In genomic region chr19:8332976-8333770, GRCh38 we compare ENCODE assay signal across 10 cellular contexts. TPM values are rescaled to one million over a fixed set of nuclear protein-coding genes. Genes with fewer than 3 reads are reported as not detected.
DNase-seq lines count a peak whose midpoint lies in the region; ATAC-seq and TF ChIP-seq lines count a peak whose summit lies in the region.
"Had no signal": no experiment of that assay in that cellular context is flagged by ENCODE, and none has a peak within 500 bp of the region (broad histone marks: within the 10 kb centered on the region; RNA-seq: fewer than 3 reads in every experiment).

No MANE protein-coding gene starts in this region.

- CTCF ChIA-PET in PC-3 (lab: Charles Lee) = no interaction called here

- intact Hi-C loops in PC-3 (cut with micrococcal nuclease) = no loop called here

- peaks cover 16% of the 10 kb centered on the region; the same call in 1 of the 2 replicates for H4K20me1 ChIP-seq in BLaER1
- H4K20me1 ChIP-seq in PC-3 (ENCODE audit: low read length) = no peaks in the 10 kb centered on the region

- H3K79me2 ChIP-seq in PC-3 (ENCODE audit: low read length) = no peaks in the 10 kb centered on the region

- TF ChIP-seq CTCF in PC-3 (conservative IDR thresholded peaks at IDR 0.05; ENCODE audit: low read depth, low read length) (no peak), coronary artery (IDR thresholded peaks at IDR 0.05) (no peak)

- H3K27ac ChIP-seq in BLaER1 = no peak overlapping the region
- no peak overlapping the region for H3K27ac ChIP-seq in PC-3 (ENCODE audit: low read length)
- no peak overlapping the region for H3K27ac ChIP-seq in coronary artery
- H3K27ac ChIP-seq: SJSA1, skin epidermis had no signal

- H3K9me3 ChIP-seq in BLaER1 = no peaks in the 10 kb centered on the region
- H3K9me3 ChIP-seq in PC-3 (ENCODE audit: low read length) = no peaks in the 10 kb centered on the region
- no peaks in the 10 kb centered on the region for H3K9me3 ChIP-seq in iPS-18c (ENCODE audit: control insufficient read depth, insufficient read depth, low read length)

- H3K36me3 ChIP-seq in BLaER1 (no peaks in the 10 kb centered on the region), PC-3 (ENCODE audit: low read depth, low read length) (no peaks in the 10 kb centered on the region)
- H3K36me3 ChIP-seq: SJSA1 had no signal

- H3K4me2 ChIP-seq in BLaER1 = 0 out of 2 replicates have a peak overlapping the region, but pooled peaks have one; percentile 95
- peak overlapping the region; percentile 92 for H3K4me2 ChIP-seq in PC-3 (ENCODE audit: low read length)

- H3K27me3 ChIP-seq in BLaER1 (peaks cover 36% of the 10 kb centered on the region), PC-3 (ENCODE audit: low read length) (peaks cover 22% of the 10 kb centered on the region)

- POLR2A ChIA-PET in PC-3 (lab: Charles Lee; ENCODE audit: unreplicated experiment) = no interaction called here

- BruUV-seq in PC-3 (replicated peaks; lab: Mats Ljungman, UMichigan) = no TSS peak

- H3F3A ChIP-seq in PC-3 (ENCODE audit: low read length, unreplicated experiment) = no peaks in the 10 kb centered on the region

- H3K9ac ChIP-seq in BLaER1 = no peak overlapping the region
- no peak overlapping the region for H3K9ac ChIP-seq in PC-3 (ENCODE audit: low read length)

- DNase-seq in PC-3 = no peak
- no peak for DNase-seq in HuH-7 (ENCODE audit: low spot score)
- DNase-seq in coronary artery (ENCODE audit: low spot score) = no peak
- DNase-seq: activated naive CD8-positive, alpha-beta T cell treated with anti-CD3 and anti-CD28 coated beads for 36 hours; NCI-H1694 treated with DMSO at 0.1 percent for 48 hours had no signal

- no peak overlapping the region for H2AFZ ChIP-seq in PC-3 (ENCODE audit: low read length)

- H3K4me1 ChIP-seq in BLaER1 (peaks cover 43% of the 10 kb centered on the region), PC-3 (ENCODE audit: insufficient read depth, low read length) (peaks cover 11% of the 10 kb centered on the region; the same call in 1 of the 2 replicates)

- H3K4me3 ChIP-seq in BLaER1 (no peak overlapping the region), PC-3 (ENCODE audit: low read length) (peak overlapping the region; percentile 66; the same call in 1 of the 2 replicates), iPS-18c (ENCODE audit: insufficient read depth, low read depth, low read length) (peak overlapping the region; percentile 58), coronary artery (no peak overlapping the region)
- H3K4me3 ChIP-seq: SJSA1, skin epidermis had no signal

- ATAC-seq in PC-3 = no peak
- ATAC-seq in HG02981 (IDR thresholded peaks at IDR 0.05; ENCODE audit: unreplicated experiment) = no peak

- H3K9me2 ChIP-seq in PC-3 (replicated peaks; ENCODE audit: low read length) = no peaks in the 10 kb centered on the region

RNA-seq across cellular contexts. Expression of gene KANK3, which starts 9.9 kb away (rescaled TPM):
- 0.81 and 0.87 TPM in 2 replicates for total RNA-seq in PC-3 (2014; rRNA removed)
- total RNA-seq: SJSA1 had no signal

RNA-seq across cellular contexts. Expression of gene RPS28, which starts 11.9 kb away (rescaled TPM):
- 2,594 and 2,746 TPM in 2 replicates for total RNA-seq in PC-3 (2014; rRNA removed)

RNA-seq across cellular contexts. Expression of gene NDUFA7, which starts 12.0 kb away (rescaled TPM):
- total RNA-seq in PC-3 (2014; rRNA removed) = 98.5 and 144 TPM in 2 replicates

RNA-seq across cellular contexts. Expression of gene CD320, which starts 25.0 kb away (rescaled TPM):
- total RNA-seq in PC-3 (2014; rRNA removed) = 217 and 221 TPM in 2 replicates

RNA-seq across cellular contexts. Expression of gene ANGPTL4, which starts 30.8 kb away (rescaled TPM):
- total RNA-seq in PC-3 (2014; rRNA removed) = 6.7 and 10.7 TPM in 2 replicates

Comparison
In these comparisons a context has a peak if more than half of its experiments do, and no peak if none do; other contexts are left out.
1. H3K4me3 ChIP-seq: peak in PC-3 (single experiment) and iPS-18c (single experiment); none in BLaER1 (single experiment) and coronary artery (single experiment).